In the genomic region with DNA sequence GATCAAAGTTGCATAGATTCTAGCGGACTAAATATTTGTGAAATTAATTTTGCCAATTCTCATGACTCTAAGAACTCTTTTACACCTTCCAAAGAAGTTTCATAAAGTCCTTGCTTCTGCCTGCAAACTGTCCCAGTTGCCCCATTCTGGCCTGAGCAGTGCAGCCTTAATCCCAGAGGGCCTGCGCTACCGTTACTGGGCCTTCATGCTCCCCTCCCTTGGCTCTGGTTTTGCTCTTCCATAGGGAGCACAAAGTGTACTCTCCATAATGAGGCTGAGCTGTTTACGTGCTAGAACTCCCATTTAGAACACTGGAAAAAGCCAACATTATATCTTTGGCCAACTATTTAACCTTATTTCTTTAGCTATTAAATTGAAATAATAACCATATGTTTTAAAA, we compare ENCODE assay signal across 1 cellular context.
TF ChIP-seq lines count a peak whose summit lies in the region.

No MANE protein-coding gene starts in this region.

TF ChIP-seq in HCT116, 20 proteins besides CTCF, POLR2A, EP300 and RAD21 (continued from another document):
- TF ChIP-seq, protein P1, sequence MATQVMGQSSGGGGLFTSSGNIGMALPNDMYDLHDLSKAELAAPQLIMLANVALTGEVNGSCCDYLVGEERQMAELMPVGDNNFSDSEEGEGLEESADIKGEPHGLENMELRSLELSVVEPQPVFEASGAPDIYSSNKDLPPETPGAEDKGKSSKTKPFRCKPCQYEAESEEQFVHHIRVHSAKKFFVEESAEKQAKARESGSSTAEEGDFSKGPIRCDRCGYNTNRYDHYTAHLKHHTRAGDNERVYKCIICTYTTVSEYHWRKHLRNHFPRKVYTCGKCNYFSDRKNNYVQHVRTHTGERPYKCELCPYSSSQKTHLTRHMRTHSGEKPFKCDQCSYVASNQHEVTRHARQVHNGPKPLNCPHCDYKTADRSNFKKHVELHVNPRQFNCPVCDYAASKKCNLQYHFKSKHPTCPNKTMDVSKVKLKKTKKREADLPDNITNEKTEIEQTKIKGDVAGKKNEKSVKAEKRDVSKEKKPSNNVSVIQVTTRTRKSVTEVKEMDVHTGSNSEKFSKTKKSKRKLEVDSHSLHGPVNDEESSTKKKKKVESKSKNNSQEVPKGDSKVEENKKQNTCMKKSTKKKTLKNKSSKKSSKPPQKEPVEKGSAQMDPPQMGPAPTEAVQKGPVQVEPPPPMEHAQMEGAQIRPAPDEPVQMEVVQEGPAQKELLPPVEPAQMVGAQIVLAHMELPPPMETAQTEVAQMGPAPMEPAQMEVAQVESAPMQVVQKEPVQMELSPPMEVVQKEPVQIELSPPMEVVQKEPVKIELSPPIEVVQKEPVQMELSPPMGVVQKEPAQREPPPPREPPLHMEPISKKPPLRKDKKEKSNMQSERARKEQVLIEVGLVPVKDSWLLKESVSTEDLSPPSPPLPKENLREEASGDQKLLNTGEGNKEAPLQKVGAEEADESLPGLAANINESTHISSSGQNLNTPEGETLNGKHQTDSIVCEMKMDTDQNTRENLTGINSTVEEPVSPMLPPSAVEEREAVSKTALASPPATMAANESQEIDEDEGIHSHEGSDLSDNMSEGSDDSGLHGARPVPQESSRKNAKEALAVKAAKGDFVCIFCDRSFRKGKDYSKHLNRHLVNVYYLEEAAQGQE (IDR thresholded peaks at IDR 0.05; ENCODE audit: low read depth) = no peak
- TF ChIP-seq TCF7L2 (IDR thresholded peaks at IDR 0.05; ENCODE audit: borderline replicate concordance, extremely low read depth, insufficient read depth, insufficient read length) = no peak
- TF ChIP-seq EZH2 (IDR thresholded peaks at IDR 0.05) = no peak
- no peak for TF ChIP-seq SRF (IDR thresholded peaks at IDR 0.05; ENCODE audit: low read depth)
- no peak for TF ChIP-seq CEBPB (IDR thresholded peaks at IDR 0.05; ENCODE audit: low read depth)
- TF ChIP-seq, protein P2, sequence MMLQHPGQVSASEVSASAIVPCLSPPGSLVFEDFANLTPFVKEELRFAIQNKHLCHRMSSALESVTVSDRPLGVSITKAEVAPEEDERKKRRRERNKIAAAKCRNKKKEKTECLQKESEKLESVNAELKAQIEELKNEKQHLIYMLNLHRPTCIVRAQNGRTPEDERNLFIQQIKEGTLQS (IDR thresholded peaks at IDR 0.05) = no peak
- no peak for TF ChIP-seq FOSL1 (IDR thresholded peaks at IDR 0.05; ENCODE audit: low read depth)
- TF ChIP-seq, protein P3, sequence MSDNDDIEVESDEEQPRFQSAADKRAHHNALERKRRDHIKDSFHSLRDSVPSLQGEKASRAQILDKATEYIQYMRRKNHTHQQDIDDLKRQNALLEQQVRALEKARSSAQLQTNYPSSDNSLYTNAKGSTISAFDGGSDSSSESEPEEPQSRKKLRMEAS (IDR thresholded peaks at IDR 0.05) = no peak
- TF ChIP-seq EZH2phosphoT487 (IDR thresholded peaks at IDR 0.05; ENCODE audit: borderline replicate concordance) = no peak
- TF ChIP-seq ZNF274 (IDR thresholded peaks at IDR 0.05; ENCODE audit: low read depth, low read length) = no peak
- TF ChIP-seq SP1 (IDR thresholded peaks at IDR 0.05; ENCODE audit: low read depth) = no peak
- no peak for TF ChIP-seq YY1 (IDR thresholded peaks at IDR 0.05; ENCODE audit: extremely low read depth, insufficient replicate concordance, low read depth, low read length)
- TF ChIP-seq SIN3A (IDR thresholded peaks at IDR 0.05; ENCODE audit: low read depth) = no peak
- no peak for TF ChIP-seq EGR1 (IDR thresholded peaks at IDR 0.05; ENCODE audit: low read depth)
- TF ChIP-seq ZFX (IDR thresholded peaks at IDR 0.05) = no peak
